16 cellular contexts compared by ENCODE assay signal in genomic region chr1:3773572-3774502, GRCh38. TPM values are rescaled to one million over a fixed set of nuclear protein-coding genes. Genes with fewer than 3 reads are reported as not detected.
A peak's percentile ranks its signal among the peaks of the same experiment; 100 is the strongest.
DNase-seq lines count a peak whose midpoint lies in the region; ATAC-seq and TF ChIP-seq lines count a peak whose summit lies in the region.
"Had no signal": no experiment of that assay in that cellular context is flagged by ENCODE, and none has a peak within 500 bp of the region (broad histone marks: within the 10 kb centered on the region; RNA-seq: fewer than 3 reads in every experiment).

No MANE protein-coding gene starts in this region.

- H3K27me3 Mint-ChIP-seq in activated T-helper 17 cell treated with anti-CD3 and anti-CD28 coated beads, Interleukin-2, amount 50 U/mL, for 72 hours, result no peaks in the 10 kb centered on the region
- H3K27me3 Mint-ChIP-seq: activated naive CD8-positive, alpha-beta T cell had no signal

- TF ChIP-seq EP300 in SK-N-SH (IDR thresholded peaks at IDR 0.05; ENCODE audit: borderline replicate concordance in 1 of 2, low read depth in 1 of 2, low read length in 1 of 2) (no peak), tibial nerve (IDR thresholded peaks at IDR 0.05) (no peak)

- no peaks in the 10 kb centered on the region for H3K27me3 ChIP-seq in SK-N-SH (ENCODE audit: insufficient read depth)
- H3K27me3 ChIP-seq in mesenchymal stem cell (ENCODE audit: control insufficient read depth in 1 of 2, insufficient read depth in 1 of 2, low read length in 2 of 2), result peaks cover 8 to 34% of the 10 kb centered on the region in 2 experiments
- H3K27me3 ChIP-seq in tibial nerve, result no peaks in the 10 kb centered on the region

- H3K79me1 ChIP-seq in mesenchymal stem cell (replicated peaks; ENCODE audit: low read length, poor library complexity, severe bottlenecking), result peaks cover 10% of the 10 kb centered on the region

- no peaks in the 10 kb centered on the region for H3K79me2 ChIP-seq in SK-N-SH (ENCODE audit: insufficient read depth)

- H3K27ac ChIP-seq in SK-N-SH (ENCODE audit: low read depth in 2 of 2, low read length in 1 of 2) (peak overlapping the region in 1 of 2 experiments; percentile 92; a peak in 2 of 4 replicates), mesenchymal stem cell (ENCODE audit: low read length, poor library complexity, severe bottlenecking) (no peak overlapping the region), tibial nerve (peak overlapping the region in 3 of 4 donors; percentile 26 to 92 (median 89))

- H2AFZ ChIP-seq in SK-N-SH (ENCODE audit: low read depth) (no peak overlapping the region), mesenchymal stem cell (ENCODE audit: low read depth, low read length) (no peak overlapping the region)

- no peaks in the 10 kb centered on the region for H4K20me1 ChIP-seq in SK-N-SH (ENCODE audit: insufficient read depth)

- peak overlapping the region; percentile 34 for H2BK15ac ChIP-seq in mesenchymal stem cell (ENCODE audit: low read depth, poor library complexity, severe bottlenecking)

- ATAC-seq in SK-N-SH treated with all-trans-retinoic acid at 6 μM for 48 hours, result no peak
- ATAC-seq in activated T-helper 17 cell treated with anti-CD3 and anti-CD28 coated beads, Interleukin-2, amount 50 U/mL, for 72 hours (replicated peaks), result no peak
- ATAC-seq in GM19023 (IDR thresholded peaks at IDR 0.05; ENCODE audit: unreplicated experiment), result no peak

- peak overlapping the region; percentile 77; the same call in 1 of the 2 replicates for H3K4me2 ChIP-seq in SK-N-SH
- H3K4me2 ChIP-seq in mesenchymal stem cell (ENCODE audit: low read length, poor library complexity, severe bottlenecking), result peak overlapping the region; percentile 80

- H2BK12ac ChIP-seq in mesenchymal stem cell (ENCODE audit: low read length in 2 of 2), result peak overlapping the region in 1 of 2 experiments; percentile 29

- no peak for TF ChIP-seq CTCF in SK-N-SH (IDR thresholded peaks at IDR 0.05)
- no peak for TF ChIP-seq CTCF in tibial nerve (IDR thresholded peaks at IDR 0.05)

- DNase-seq in SK-N-SH (no peak), mesenchymal stem cell (peak; percentile 11), tibial nerve (ENCODE audit: low spot score in 2 of 2) (no peak), NCI-H345 (lab: John Stamatoyannopoulos, UW) (no peak)
- DNase-seq in stimulated activated CD4-positive, alpha-beta T cell treated with anti-CD3 and anti-CD28 coated beads, Interleukin-15, amount 100 ng/mL, for 24 hours, result no peak
- DNase-seq: activated CD4-positive, alpha-beta T cell treated with anti-CD3 and anti-CD28 coated beads, Interleukin-2, amount 50 U/mL, for 4 hours; effector memory CD4-positive, alpha-beta T cell; NCI-H526; SW 1271 had no signal

- 92% methylated on average over 12 of the region's 23 CpGs for WGBS in SK-N-SH (ENCODE audit: low lambda C conversion rate)
- 88% methylated on average over 16 of the region's 23 CpGs for WGBS in mesenchymal stem cell
- 68 to 79% methylated on average over 18 to 20 of the region's 23 CpGs for WGBS in tibial nerve, 2 donors

- H3K27ac Mint-ChIP-seq in activated T-helper 17 cell treated with anti-CD3 and anti-CD28 coated beads, Interleukin-2, amount 50 U/mL, for 72 hours, result no peak overlapping the region
- H3K27ac Mint-ChIP-seq: activated naive CD8-positive, alpha-beta T cell had no signal

- H3K4me1 Mint-ChIP-seq in activated T-helper 17 cell treated with anti-CD3 and anti-CD28 coated beads, Interleukin-2, amount 50 U/mL, for 72 hours, result no peaks in the 10 kb centered on the region

- H3K9me3 ChIP-seq in SK-N-SH (no peaks in the 10 kb centered on the region), mesenchymal stem cell (ENCODE audit: control insufficient read depth, low read length) (no peaks in the 10 kb centered on the region), tibial nerve (no peaks in the 10 kb centered on the region)

- H3K4me1 ChIP-seq in SK-N-SH (ENCODE audit: control insufficient read depth in 1 of 2, insufficient read depth in 2 of 2, low read depth in 1 of 2, low read length in 1 of 2), result peaks cover 0 to 65% of the 10 kb centered on the region in 2 experiments; a peak in 1 of 4 replicates
- peaks cover 66% of the 10 kb centered on the region for H3K4me1 ChIP-seq in mesenchymal stem cell (ENCODE audit: control insufficient read depth, insufficient read depth, low read depth, low read length)
- H3K4me1 ChIP-seq in tibial nerve, result peaks cover 0 to 52% (median 40%) of the 10 kb centered on the region in 4 donors

- no peaks in the 10 kb centered on the region for H3K9me2 ChIP-seq in SK-N-SH

- H2BK5ac ChIP-seq in mesenchymal stem cell (ENCODE audit: low read depth, low read length, poor library complexity, severe bottlenecking), result no peak overlapping the region

- H2AK5ac ChIP-seq in mesenchymal stem cell (ENCODE audit: low read length, severe bottlenecking), result no peak overlapping the region

- H4K91ac ChIP-seq in mesenchymal stem cell (ENCODE audit: low read length), result peak overlapping the region; percentile 31

- peak overlapping the region; percentile 45 for H3K4me3 Mint-ChIP-seq in activated T-helper 17 cell treated with anti-CD3 and anti-CD28 coated beads, Interleukin-2, amount 50 U/mL, for 72 hours

- no peak overlapping the region for H3K23ac ChIP-seq in mesenchymal stem cell (ENCODE audit: low read length in 2 of 2)

- no peaks in the 10 kb centered on the region for H3K9me3 Mint-ChIP-seq in activated T-helper 17 cell treated with anti-CD3 and anti-CD28 coated beads, Interleukin-2, amount 50 U/mL, for 72 hours

- no peak overlapping the region for H4K8ac ChIP-seq in mesenchymal stem cell (ENCODE audit: low read length)

- H3K36me3 Mint-ChIP-seq in activated T-helper 17 cell treated with anti-CD3 and anti-CD28 coated beads, Interleukin-2, amount 50 U/mL, for 72 hours (ENCODE audit: low read depth), result no peaks in the 10 kb centered on the region
- H3K36me3 Mint-ChIP-seq: activated naive CD8-positive, alpha-beta T cell had no signal

- POLR2A ChIA-PET in SK-N-SH (lab: Yijun Ruan, JAX), result interaction anchor here (0.5 to 1.4 kb wide), 3 partner anchors 11 to 23 kb away, joined by 3 to 9 read pairs (median 8); partner anchors contain the start of gene LRRC47

- CTCF ChIA-PET in SK-N-SH (lab: Yijun Ruan, JAX), result interaction anchor here (0.8 to 1.7 kb wide), 4 partner anchors 17 to 49 kb away, joined by 3 to 4 read pairs (median 3); partner anchors contain the start of gene LRRC47

- peak overlapping the region in 1 of 2 experiments; percentile 6 for H3K18ac ChIP-seq in mesenchymal stem cell (ENCODE audit: low read depth in 1 of 2, low read length in 2 of 2)

- no peak overlapping the region for H3K4ac ChIP-seq in mesenchymal stem cell (ENCODE audit: low read depth in 1 of 2, low read length in 2 of 2)

- H2BK120ac ChIP-seq in mesenchymal stem cell (ENCODE audit: low read depth, low read length), result no peak overlapping the region

- TF ChIP-seq RAD21 in SK-N-SH (IDR thresholded peaks at IDR 0.05; ENCODE audit: low read length), result no peak

- H3K9ac ChIP-seq in SK-N-SH (no peak overlapping the region), mesenchymal stem cell (ENCODE audit: low read length) (no peak overlapping the region)

- H3K36me3 ChIP-seq in SK-N-SH (replicated peaks in 1 of 2; ENCODE audit: control insufficient read depth in 1 of 2, insufficient read depth in 2 of 2, low read length in 1 of 2) (peaks cover 0 to 1% of the 10 kb centered on the region in 2 experiments), mesenchymal stem cell (ENCODE audit: control insufficient read depth in 1 of 2, insufficient read depth in 2 of 2, low read depth in 1 of 2, low read length in 2 of 2) (peaks cover 7 to 19% of the 10 kb centered on the region in 2 experiments), tibial nerve (peaks cover 0 to 19% (median 0%) of the 10 kb centered on the region in 3 donors)

- H3K4me3 ChIP-seq in SK-N-SH (ENCODE audit: low read depth in 2 of 2, low read length in 1 of 2), result peak overlapping the region in 1 of 2 experiments; percentile 61; a peak in 2 of 4 replicates
- no peak overlapping the region for H3K4me3 ChIP-seq in mesenchymal stem cell (ENCODE audit: insufficient read depth in 1 of 2, low read depth in 1 of 2, low read length in 2 of 2)
- no peak overlapping the region for H3K4me3 ChIP-seq in tibial nerve

- peaks cover 5% of the 10 kb centered on the region for H3F3A ChIP-seq in SK-N-SH (replicated peaks; ENCODE audit: insufficient read depth)

- no peak for TF ChIP-seq POLR2A in tibial nerve (IDR thresholded peaks at IDR 0.05)

- H3K14ac ChIP-seq in mesenchymal stem cell (ENCODE audit: low read length in 2 of 2), result no peak overlapping the region

TF ChIP-seq in SK-N-SH, 30 proteins besides CTCF, POLR2A, EP300 and RAD21:
- TF ChIP-seq TCF12 (IDR thresholded peaks at IDR 0.05) (no peak), YY1 (IDR thresholded peaks at IDR 0.05; ENCODE audit: low read depth) (no peak), EZH2phosphoT487 (IDR thresholded peaks at IDR 0.05; ENCODE audit: borderline replicate concordance, low read depth) (no peak)

RNA-seq across cellular contexts. Expression of gene SMIM1, which starts 1.3 kb away (rescaled TPM):
- polyA plus RNA-seq in SK-N-SH (2012; rRNA removed), result 5.9 and 6.1 TPM in 2 replicates
- polyA plus RNA-seq in SK-N-SH (2012; cell fraction: cytosol; rRNA removed), result 3.7 and 5.5 TPM in 2 replicates
- polyA plus RNA-seq in SK-N-SH (2012; cell fraction: nucleus; rRNA removed), result 2.6 and 4.2 TPM in 2 replicates
- 1 to 10 TPM; 1.5 to 2.8 TPM for total RNA-seq in activated T-helper 17 cell treated with anti-CD3 and anti-CD28 coated beads, Interleukin-2, amount 50 U/mL, for 72 hours
- 13.1 TPM for polyA plus RNA-seq in mesenchymal stem cell (2013, experiment 1 of 2)
- 13.9 TPM for polyA plus RNA-seq in mesenchymal stem cell (2013, experiment 2 of 2)
- 10 to 100 TPM in 1 of 4 donors, not detected in 3; 23.1 TPM for total RNA-seq in tibial nerve
- total RNA-seq: M059J had no signal

RNA-seq across cellular contexts. Expression of gene CCDC27, which starts 21.6 kb away (rescaled TPM):
- not detected in 2 replicates for polyA plus RNA-seq in SK-N-SH (2012; rRNA removed)
- polyA plus RNA-seq in SK-N-SH (2012; cell fraction: cytosol; rRNA removed), result not detected in 2 replicates
- polyA plus RNA-seq in SK-N-SH (2012; cell fraction: nucleus; rRNA removed), result not detected in 2 replicates
- not detected for total RNA-seq in activated T-helper 17 cell treated with anti-CD3 and anti-CD28 coated beads, Interleukin-2, amount 50 U/mL, for 72 hours
- not detected for polyA plus RNA-seq in mesenchymal stem cell (2013, experiment 1 of 2)
- not detected for polyA plus RNA-seq in mesenchymal stem cell (2013, experiment 2 of 2)
- not detected for total RNA-seq in tibial nerve
- total RNA-seq: A673, M059J, subcutaneous adipose tissue had no signal

RNA-seq across cellular contexts. Expression of gene LRRC47, which starts 22.5 kb away (rescaled TPM):
- 26.9 and 34.6 TPM in 2 replicates for polyA plus RNA-seq in SK-N-SH (2012; rRNA removed)
- 25.0 and 31.4 TPM in 2 replicates for polyA plus RNA-seq in SK-N-SH (2012; cell fraction: cytosol; rRNA removed)
- 52.1 and 53.1 TPM in 2 replicates for polyA plus RNA-seq in SK-N-SH (2012; cell fraction: nucleus; rRNA removed)
- 10 to 100 TPM; 26.4 to 35.9 TPM for total RNA-seq in activated T-helper 17 cell treated with anti-CD3 and anti-CD28 coated beads, Interleukin-2, amount 50 U/mL, for 72 hours
- polyA plus RNA-seq in mesenchymal stem cell (2013, experiment 1 of 2), result 17.1 TPM
- 18.0 TPM for polyA plus RNA-seq in mesenchymal stem cell (2013, experiment 2 of 2)
- total RNA-seq in tibial nerve, result 10 to 100 TPM; 40.8 to 46.3 (median 42.6) TPM
